Comparison of ENCODE assay signal across 7 cellular contexts in genomic region chr11:64316620-64317324, GRCh38. TPM values are rescaled to one million over a fixed set of nuclear protein-coding genes. Genes with fewer than 3 reads are reported as not detected.
DNase-seq lines count a peak whose midpoint lies in the region; ATAC-seq and TF ChIP-seq lines count a peak whose summit lies in the region.
"Not testable (repeated sequence)": the region's sequence is repeated elsewhere in the genome, so short reads cannot be mapped to it uniquely, and the experiment has no call there.

No MANE protein-coding gene starts in this region.

- peak overlapping the region; percentile 97 for H3K27ac Mint-ChIP-seq in activated CD4-positive, alpha-beta T cell treated with anti-CD3 and anti-CD28 coated beads, Interleukin-2, amount 10 ng/mL, durations not matched to agents 24 days and 14 days
- H3K27ac Mint-ChIP-seq in immature natural killer cell (peak overlapping the region; percentile 98 to 100 (median 100)), progenitor cell of endocrine pancreas (peak overlapping the region; percentile 100)

- H3K4me3 Mint-ChIP-seq in activated CD4-positive, alpha-beta T cell treated with anti-CD3 and anti-CD28 coated beads, Interleukin-2, amount 10 ng/mL, durations not matched to agents 24 days and 14 days, result peak overlapping the region; percentile 92
- peak overlapping the region; percentile 86 to 99 (median 93) for H3K4me3 Mint-ChIP-seq in immature natural killer cell
- H3K4me3 Mint-ChIP-seq in progenitor cell of endocrine pancreas (ENCODE audit: low read depth), result peak overlapping the region; percentile 92

- H3K27me3 Mint-ChIP-seq in activated CD4-positive, alpha-beta T cell treated with anti-CD3 and anti-CD28 coated beads, Interleukin-2, amount 10 ng/mL, durations not matched to agents 24 days and 14 days; progenitor cell of endocrine pancreas: not testable (repeated sequence)
- peaks cover 9 to 19% (median 14%) of the 10 kb centered on the region in 3 donors for H3K27me3 Mint-ChIP-seq in immature natural killer cell (ENCODE audit: low read depth in 3 of 3)

- peak overlapping the region; percentile 100 for H3K27ac ChIP-seq in cingulate gyrus (ENCODE audit: low read depth, low read length)

- ATAC-seq in GM18505 (IDR thresholded peaks at IDR 0.05; ENCODE audit: unreplicated experiment) (peak; percentile 4), HG03442 (IDR thresholded peaks at IDR 0.05; ENCODE audit: unreplicated experiment) (peak; percentile 0)

- H3K4me1 Mint-ChIP-seq in activated CD4-positive, alpha-beta T cell treated with anti-CD3 and anti-CD28 coated beads, Interleukin-2, amount 10 ng/mL, durations not matched to agents 24 days and 14 days, result peaks cover 38% of the 10 kb centered on the region
- peaks cover 46 to 57% of the 10 kb centered on the region in 2 donors for H3K4me1 Mint-ChIP-seq in immature natural killer cell
- peaks cover 11% of the 10 kb centered on the region for H3K4me1 Mint-ChIP-seq in progenitor cell of endocrine pancreas (ENCODE audit: low read depth)

- intact Hi-C loops in activated CD4-positive, alpha-beta T cell treated with anti-CD3 and anti-CD28 coated beads, Interleukin-2, amount 10 ng/mL, durations not matched to agents 24 days and 14 days (cut with micrococcal nuclease), result loop anchor here (1.0 kb wide), 4 partner anchors 11 to 47 kb away; partner anchors contain the start of genes CCDC88B and ESRRA

- TF ChIP-seq POLR2A in GM18505 (IDR thresholded peaks at IDR 0.05; ENCODE audit: borderline replicate concordance, extremely low read depth, insufficient read depth, insufficient read length), result not testable (repeated sequence)

- not testable (repeated sequence) for H3K9me3 Mint-ChIP-seq in activated CD4-positive, alpha-beta T cell treated with anti-CD3 and anti-CD28 coated beads, Interleukin-2, amount 10 ng/mL, durations not matched to agents 24 days and 14 days; immature natural killer cell; progenitor cell of endocrine pancreas (ENCODE audit: low read depth)

- not testable (repeated sequence) for TF ChIP-seq CTCF in progenitor cell of endocrine pancreas (IDR thresholded peaks at IDR 0.05; ENCODE audit: unreplicated experiment)

- peaks cover 49% of the 10 kb centered on the region for H3K36me3 Mint-ChIP-seq in activated CD4-positive, alpha-beta T cell treated with anti-CD3 and anti-CD28 coated beads, Interleukin-2, amount 10 ng/mL, durations not matched to agents 24 days and 14 days (ENCODE audit: low read depth)
- peaks cover 0 to 22% (median 3%) of the 10 kb centered on the region in 3 donors for H3K36me3 Mint-ChIP-seq in immature natural killer cell
- peaks cover 10% of the 10 kb centered on the region for H3K36me3 Mint-ChIP-seq in progenitor cell of endocrine pancreas (ENCODE audit: insufficient read depth)

- DNase-seq in NCI-H69 (lab: John Stamatoyannopoulos, UW), result peak; percentile 74
- DNase-seq in activated CD4-positive, alpha-beta T cell treated with anti-CD3 and anti-CD28 coated beads, Interleukin-2, amount 10 ng/mL, durations not matched to agents 24 days and 14 days, result peak; percentile 80
- DNase-seq in immature natural killer cell; progenitor cell of endocrine pancreas (ENCODE audit: low spot score, unreplicated experiment): not testable (repeated sequence)

RNA-seq across cellular contexts. Expression of gene TRMT112, which starts 0.6 kb away (rescaled TPM):
- total RNA-seq in activated CD4-positive, alpha-beta T cell treated with anti-CD3 and anti-CD28 coated beads, Interleukin-2, amount 10 ng/mL, durations not matched to agents 24 days and 14 days, result 319 and 320 TPM in 2 replicates
- polyA plus RNA-seq in immature natural killer cell, result 100 to 1,000 TPM; 216 to 464 (median 322) TPM
- total RNA-seq in progenitor cell of endocrine pancreas, result 137 and 149 TPM in 2 replicates

RNA-seq across cellular contexts. Expression of gene PRDX5, which starts 1.1 kb away (rescaled TPM):
- 98.0 and 104 TPM in 2 replicates for total RNA-seq in activated CD4-positive, alpha-beta T cell treated with anti-CD3 and anti-CD28 coated beads, Interleukin-2, amount 10 ng/mL, durations not matched to agents 24 days and 14 days
- 100 to 1,000 TPM; 319 to 558 (median 418) TPM for polyA plus RNA-seq in immature natural killer cell
- 157 and 171 TPM in 2 replicates for total RNA-seq in progenitor cell of endocrine pancreas

RNA-seq across cellular contexts. Expression of gene ESRRA, which starts 11.4 kb away (rescaled TPM):
- 59.6 and 60.6 TPM in 2 replicates for total RNA-seq in activated CD4-positive, alpha-beta T cell treated with anti-CD3 and anti-CD28 coated beads, Interleukin-2, amount 10 ng/mL, durations not matched to agents 24 days and 14 days
- polyA plus RNA-seq in immature natural killer cell, result 10 to 100 TPM in 1 of 3 donors, 1 to 10 TPM in 2; 4.6 to 18.0 (median 8.7) TPM
- total RNA-seq in progenitor cell of endocrine pancreas, result 28.1 and 31.4 TPM in 2 replicates

RNA-seq across cellular contexts. Expression of gene CATSPERZ, which starts 16.6 kb away (rescaled TPM):
- not detected in 2 replicates for total RNA-seq in activated CD4-positive, alpha-beta T cell treated with anti-CD3 and anti-CD28 coated beads, Interleukin-2, amount 10 ng/mL, durations not matched to agents 24 days and 14 days
- polyA plus RNA-seq in immature natural killer cell, result not detected
- not detected in 2 replicates for total RNA-seq in progenitor cell of endocrine pancreas

RNA-seq across cellular contexts. Expression of gene CCDC88B, which starts 23.2 kb away (rescaled TPM):
- 116 and 119 TPM in 2 replicates for total RNA-seq in activated CD4-positive, alpha-beta T cell treated with anti-CD3 and anti-CD28 coated beads, Interleukin-2, amount 10 ng/mL, durations not matched to agents 24 days and 14 days
- polyA plus RNA-seq in immature natural killer cell, result 10 to 100 TPM; 10.3 to 86.7 (median 16.4) TPM
- total RNA-seq in progenitor cell of endocrine pancreas, result 4.3 and 6.2 TPM in 2 replicates
